ENCODE assay signal across 12 cellular contexts in the genomic region with DNA sequence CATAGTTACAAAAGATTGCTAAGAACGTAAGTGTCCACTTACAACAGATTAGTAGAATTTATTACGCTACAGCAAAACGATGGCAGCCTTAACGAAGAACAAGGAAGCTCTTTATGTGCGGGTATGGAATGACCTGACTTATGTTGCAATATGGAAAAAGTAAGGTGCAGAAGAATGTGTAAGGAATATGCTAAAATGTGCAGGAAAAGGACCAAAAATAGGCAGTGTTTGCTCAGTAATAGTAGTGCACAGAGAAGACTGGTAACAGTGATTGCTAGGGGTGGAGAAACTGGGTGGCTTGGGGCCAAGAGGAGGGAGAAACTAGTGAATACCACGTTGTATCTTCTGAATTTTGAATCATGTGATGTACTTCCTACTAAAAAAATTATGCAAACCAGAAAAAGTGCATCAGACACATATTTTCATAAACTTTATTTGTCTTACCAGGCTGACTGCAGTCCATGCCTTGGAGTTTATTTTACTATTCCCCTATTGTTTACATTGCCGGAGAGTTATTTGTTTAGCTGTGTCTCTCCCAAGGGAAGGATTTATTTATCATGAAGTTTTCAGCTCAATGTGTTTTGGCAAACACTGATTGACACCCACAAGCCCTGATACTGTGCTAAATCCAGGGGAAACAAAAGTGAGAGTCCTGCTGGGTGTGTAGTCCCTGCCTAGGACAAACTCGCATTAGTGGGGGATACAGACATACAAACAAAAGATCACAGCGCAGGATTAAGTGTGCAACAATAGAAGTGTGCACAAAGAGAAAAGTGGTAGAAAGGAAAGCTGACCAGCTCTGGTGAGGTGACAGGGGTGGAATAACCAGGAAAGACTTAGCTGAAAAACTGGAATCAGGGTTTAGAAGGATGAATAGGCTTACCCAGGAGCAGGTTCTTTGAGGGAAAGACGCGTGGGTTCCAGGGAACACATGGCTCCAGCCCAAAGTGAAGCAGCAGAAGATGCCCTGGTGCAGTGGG. TPM values are rescaled to one million over a fixed set of nuclear protein-coding genes. Genes with fewer than 3 reads are reported as not detected.
A peak's percentile ranks its signal among the peaks of the same experiment; 100 is the strongest.
DNase-seq lines count a peak whose midpoint lies in the region; TF ChIP-seq lines count a peak whose summit lies in the region.
"Had no signal": no experiment of that assay in that cellular context is flagged by ENCODE, and none has a peak within 500 bp of the region (broad histone marks: within the 10 kb centered on the region; RNA-seq: fewer than 3 reads in every experiment).

No MANE protein-coding gene starts in this region.

- H3K27me3 Mint-ChIP-seq in endodermal cell (ENCODE audit: insufficient read depth) = peaks cover 41% of the 10 kb centered on the region
- H3K27me3 Mint-ChIP-seq in activated CD4-positive, alpha-beta T cell treated with anti-CD3 and anti-CD28 coated beads, Interleukin-2, amount 10 ng/mL, durations not matched to agents 24 days and 14 days = peaks cover 25% of the 10 kb centered on the region

- H3K27ac Mint-ChIP-seq in endodermal cell = no peak overlapping the region
- H3K27ac Mint-ChIP-seq in activated CD4-positive, alpha-beta T cell treated with anti-CD3 and anti-CD28 coated beads, Interleukin-2, amount 10 ng/mL, durations not matched to agents 24 days and 14 days = no peak overlapping the region
- H3K27ac Mint-ChIP-seq: activated CD4-positive, alpha-beta T cell treated with anti-CD3 and anti-CD28 coated beads, Interleukin-2, amount 10 ng/mL, durations not matched to agents 7 days and 5 days had no signal

- H3K4me1 Mint-ChIP-seq in endodermal cell = peaks cover 9% of the 10 kb centered on the region
- H3K4me1 Mint-ChIP-seq in activated CD4-positive, alpha-beta T cell treated with anti-CD3 and anti-CD28 coated beads, Interleukin-2, amount 10 ng/mL, durations not matched to agents 24 days and 14 days = peaks cover 1% of the 10 kb centered on the region
- H3K4me1 Mint-ChIP-seq: activated CD4-positive, alpha-beta T cell treated with anti-CD3 and anti-CD28 coated beads, Interleukin-2, amount 10 ng/mL, durations not matched to agents 7 days and 5 days had no signal

- no peak for TF ChIP-seq CTCF in endodermal cell (conservative IDR thresholded peaks at IDR 0.05)

- WGBS in endodermal cell (ENCODE audit: insufficient coverage in 1 of 2, insufficient read length in 1 of 2), 2 experiments = 77 to 84% methylated on average over 8 to 11 of the region's 11 CpGs

- no peak overlapping the region for H3K9ac ChIP-seq in endodermal cell (ENCODE audit: extremely low read depth, low read length, poor library complexity, severe bottlenecking)

- no peaks in the 10 kb centered on the region for H3K36me3 Mint-ChIP-seq in endodermal cell (ENCODE audit: low read depth)
- no peaks in the 10 kb centered on the region for H3K36me3 Mint-ChIP-seq in activated CD4-positive, alpha-beta T cell treated with anti-CD3 and anti-CD28 coated beads, Interleukin-2, amount 10 ng/mL, durations not matched to agents 24 days and 14 days (ENCODE audit: low read depth)

- H3K9me3 ChIP-seq in endodermal cell (ENCODE audit: control insufficient read depth, low read length) = no peaks in the 10 kb centered on the region
- H3K9me3 ChIP-seq: esophagus muscularis mucosa had no signal

- no peak overlapping the region for H3K4me3 ChIP-seq in endodermal cell (ENCODE audit: low read length)
- H3K4me3 ChIP-seq: esophagus muscularis mucosa had no signal

- intact Hi-C loops in activated CD4-positive, alpha-beta T cell treated with anti-CD3 and anti-CD28 coated beads, Interleukin-2, amount 10 ng/mL, durations not matched to agents 24 days and 14 days (cut with micrococcal nuclease) = no loop called here

- H3K4me3 Mint-ChIP-seq in endodermal cell = no peak overlapping the region
- no peak overlapping the region for H3K4me3 Mint-ChIP-seq in activated CD4-positive, alpha-beta T cell treated with anti-CD3 and anti-CD28 coated beads, Interleukin-2, amount 10 ng/mL, durations not matched to agents 24 days and 14 days
- H3K4me3 Mint-ChIP-seq: activated CD4-positive, alpha-beta T cell treated with anti-CD3 and anti-CD28 coated beads, Interleukin-2, amount 10 ng/mL, durations not matched to agents 7 days and 5 days had no signal

- no peak for DNase-seq in HEK293T (ENCODE audit: extremely low spot score)
- DNase-seq in NCI-H526 (lab: John Stamatoyannopoulos, UW) = peak; percentile 54
- DNase-seq in endodermal cell = no peak
- peak; percentile 4 for DNase-seq in pons (ENCODE audit: low spot score)
- no peak for DNase-seq in iPS-NIHi7 (ENCODE audit: extremely low spot score)
- no peak for DNase-seq in activated CD4-positive, alpha-beta T cell treated with anti-CD3 and anti-CD28 coated beads, Interleukin-2, amount 10 ng/mL, durations not matched to agents 24 days and 14 days
- DNase-seq in cerebellar nuclear complex (lab: John Stamatoyannopoulos, UW) = no peak
- DNase-seq: activated CD4-positive, alpha-beta T cell treated with anti-CD3 and anti-CD28 coated beads, Interleukin-2, amount 10 ng/mL, durations not matched to agents 7 days and 5 days; activated effector memory CD4-positive, alpha-beta T cell treated with anti-CD3 and anti-CD28 coated beads, Interleukin-2, amount 50 U/mL, for 16 hours; GOT3; MV-4-11 had no signal

- POLR2A ChIA-PET in HEK293T (lab: Yijun Ruan, JAX) = no interaction called here

- no peaks in the 10 kb centered on the region for H3K4me1 ChIP-seq in endodermal cell (ENCODE audit: control insufficient read depth, insufficient read depth, low read length)

- H3K9me3 Mint-ChIP-seq in endodermal cell = no peaks in the 10 kb centered on the region
- no peaks in the 10 kb centered on the region for H3K9me3 Mint-ChIP-seq in activated CD4-positive, alpha-beta T cell treated with anti-CD3 and anti-CD28 coated beads, Interleukin-2, amount 10 ng/mL, durations not matched to agents 24 days and 14 days
- H3K9me3 Mint-ChIP-seq: activated CD4-positive, alpha-beta T cell treated with anti-CD3 and anti-CD28 coated beads, Interleukin-2, amount 10 ng/mL, durations not matched to agents 7 days and 5 days had no signal

- H3K36me3 ChIP-seq in endodermal cell (ENCODE audit: control insufficient read depth, insufficient read depth, low read length) = no peaks in the 10 kb centered on the region
- H3K36me3 ChIP-seq: esophagus muscularis mucosa had no signal

- CTCF ChIA-PET in HEK293T (lab: Yijun Ruan, JAX) = no interaction called here

- H3K27ac ChIP-seq in endodermal cell (ENCODE audit: low read depth, low read length) = peak overlapping the region; percentile 19
- H3K27ac ChIP-seq: esophagus muscularis mucosa had no signal

- H3K27me3 ChIP-seq in endodermal cell (ENCODE audit: control insufficient read depth, insufficient read depth, low read length, poor library complexity, severe bottlenecking) = peaks cover 15% of the 10 kb centered on the region

TF ChIP-seq in HEK293T, 16 proteins besides CTCF, POLR2A, EP300 and RAD21:
- TF ChIP-seq, protein P1, sequence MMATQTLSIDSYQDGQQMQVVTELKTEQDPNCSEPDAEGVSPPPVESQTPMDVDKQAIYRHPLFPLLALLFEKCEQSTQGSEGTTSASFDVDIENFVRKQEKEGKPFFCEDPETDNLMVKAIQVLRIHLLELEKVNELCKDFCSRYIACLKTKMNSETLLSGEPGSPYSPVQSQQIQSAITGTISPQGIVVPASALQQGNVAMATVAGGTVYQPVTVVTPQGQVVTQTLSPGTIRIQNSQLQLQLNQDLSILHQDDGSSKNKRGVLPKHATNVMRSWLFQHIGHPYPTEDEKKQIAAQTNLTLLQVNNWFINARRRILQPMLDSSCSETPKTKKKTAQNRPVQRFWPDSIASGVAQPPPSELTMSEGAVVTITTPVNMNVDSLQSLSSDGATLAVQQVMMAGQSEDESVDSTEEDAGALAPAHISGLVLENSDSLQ (IDR thresholded peaks at IDR 0.05) = peak; percentile 62
- no peak for TF ChIP-seq NFRKB (IDR thresholded peaks at IDR 0.05)

RNA-seq across cellular contexts. Expression of a gene that starts 33.9 kb away (rescaled TPM):
- 10 to 100 TPM in 1 of 2 donors, 1 to 10 TPM in 1; 9.3 to 17.7 TPM for total RNA-seq in endodermal cell
- 10.3 TPM for polyA plus RNA-seq in endodermal cell (2013, experiment 1 of 2)
- 12.3 TPM for polyA plus RNA-seq in endodermal cell (2013, experiment 2 of 2)
- total RNA-seq in activated CD4-positive, alpha-beta T cell treated with anti-CD3 and anti-CD28 coated beads, Interleukin-2, amount 10 ng/mL, durations not matched to agents 24 days and 14 days = 7.3 and 7.7 TPM in 2 replicates

RNA-seq across cellular contexts. Expression of a gene that starts 35.5 kb away (rescaled TPM):
- 1 to 10 TPM; 1.4 to 1.9 TPM for total RNA-seq in endodermal cell
- polyA plus RNA-seq in endodermal cell (2013, experiment 1 of 2) = 0.96 TPM
- 0.62 TPM for polyA plus RNA-seq in endodermal cell (2013, experiment 2 of 2)
- total RNA-seq in activated CD4-positive, alpha-beta T cell treated with anti-CD3 and anti-CD28 coated beads, Interleukin-2, amount 10 ng/mL, durations not matched to agents 24 days and 14 days = 39.5 and 39.7 TPM in 2 replicates

Comparison
In these comparisons a context has a peak if more than half of its experiments do, and no peak if none do; other contexts are left out.
1. DNase-seq: peak in NCI-H526 (2 of 2) and pons (single experiment); none in HEK293T (single experiment), endodermal cell (single experiment), iPS-NIHi7 (single experiment), activated CD4-positive, alpha-beta T cell treated with anti-CD3 and anti-CD28 coated beads, Interleukin-2, amount 10 ng/mL, durations not matched to agents 24 days and 14 days (single experiment) and cerebellar nuclear complex (0 of 2).
2. RNA of a gene that starts 35.5 kb away (total RNA-seq): 39.5 to 39.7 TPM in activated CD4-positive, alpha-beta T cell treated with anti-CD3 and anti-CD28 coated beads, Interleukin-2, amount 10 ng/mL, durations not matched to agents 24 days and 14 days; 1.4 to 1.9 TPM in endodermal cell; every median in the first group is over 10 times any median in the second.